In the genomic region with DNA sequence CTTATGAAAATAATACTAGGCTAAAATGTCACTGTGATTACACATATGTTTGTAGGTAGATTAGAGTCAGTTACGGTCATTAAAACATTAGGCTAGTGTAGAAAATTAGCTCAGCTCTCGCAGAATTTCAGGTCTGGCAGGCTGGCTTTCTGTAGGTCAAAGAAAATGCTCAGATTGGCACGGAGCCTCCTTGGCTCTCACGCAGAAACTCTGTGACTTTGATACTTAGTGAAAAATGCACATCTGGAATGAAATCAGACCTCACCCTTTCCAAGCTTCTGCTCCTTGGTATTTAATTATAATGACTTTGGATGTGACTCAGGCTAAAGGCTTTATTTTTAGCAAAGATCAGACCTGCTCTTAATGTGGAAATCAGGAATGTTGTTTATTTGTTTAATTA, we compare ENCODE assay signal across 1 cellular context.
TF ChIP-seq lines count a peak whose summit lies in the region.

No MANE protein-coding gene starts in this region.

TF ChIP-seq in A549, 52 proteins besides CTCF, POLR2A, EP300 and RAD21 (continued from another document):
- no peak for TF ChIP-seq KDM1A (IDR thresholded peaks at IDR 0.05; ENCODE audit: low read depth)
- no peak for TF ChIP-seq HOXB13 (CRISPR knock-in tag; IDR thresholded peaks at IDR 0.05; ENCODE audit: low read depth)
- TF ChIP-seq RCOR1 (IDR thresholded peaks at IDR 0.05; ENCODE audit: low read depth, low read length), result no peak
TF ChIP-seq in A549: peak in this region for 0.
